8 cellular contexts compared by ENCODE assay signal in the genomic region with DNA sequence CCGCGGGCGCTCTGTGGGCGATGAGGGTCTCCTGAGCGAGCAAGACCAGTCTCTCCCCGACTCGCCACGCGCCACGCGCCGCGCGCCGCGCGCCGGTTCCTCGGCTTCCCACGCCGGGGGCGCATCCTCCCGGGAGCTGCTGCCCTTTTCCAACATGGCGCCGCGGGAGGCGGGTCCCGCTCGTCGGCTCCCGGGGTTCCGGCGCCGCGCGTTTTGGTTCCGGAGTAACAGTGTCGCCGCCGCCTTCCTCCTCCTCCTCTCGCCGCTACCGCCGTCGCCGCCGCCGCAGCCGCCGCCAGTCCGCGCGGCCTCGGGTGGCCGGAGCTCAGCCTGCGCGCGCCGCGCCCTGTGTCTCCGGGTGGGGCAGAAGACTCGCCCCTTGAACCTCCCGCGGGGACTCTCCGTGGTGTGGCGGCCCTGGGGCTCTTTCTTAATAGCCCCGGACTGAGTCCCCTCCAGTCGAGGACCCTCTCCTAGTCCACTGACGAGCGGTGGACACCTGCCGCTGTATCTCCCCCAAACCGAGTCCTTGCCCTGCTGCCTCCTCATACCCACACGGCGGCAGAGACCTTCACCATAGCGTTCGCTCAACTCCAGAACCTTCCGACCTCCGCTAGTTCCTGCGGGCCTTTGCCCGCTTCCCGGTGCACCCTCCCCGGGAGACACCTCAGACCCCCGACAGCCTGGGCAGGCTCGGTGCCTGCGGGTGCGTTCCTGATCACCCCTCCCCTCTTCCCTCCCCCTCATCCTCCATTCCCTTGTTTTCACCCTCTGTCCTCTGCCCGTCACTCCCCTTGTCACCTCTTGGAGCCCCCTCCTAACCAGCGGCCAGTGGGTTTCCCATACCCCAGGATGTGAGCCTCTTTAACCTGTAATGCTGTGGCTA. TPM values are rescaled to one million over a fixed set of nuclear protein-coding genes. Genes with fewer than 3 reads are reported as not detected.
A peak's percentile ranks its signal among the peaks of the same experiment; 100 is the strongest.
DNase-seq lines count a peak whose midpoint lies in the region; ATAC-seq and TF ChIP-seq lines count a peak whose summit lies in the region.

A gene (plus strand): TSS at position 242 of the 886 bp plus-strand sequence. CDS start 633 bp downstream, at position 875.

- no peaks in the 10 kb centered on the region; the same call in 1 of the 2 replicates for H3K36me3 ChIP-seq in ES-I3 (ENCODE audit: insufficient read depth, low read length)

- ATAC-seq in HG02852 (IDR thresholded peaks at IDR 0.05; ENCODE audit: unreplicated experiment) (peak; percentile 47), HG03342 (IDR thresholded peaks at IDR 0.05; ENCODE audit: unreplicated experiment) (no peak)
- peak; percentile 70 for ATAC-seq in activated CD4-positive, alpha-beta T cell treated with anti-CD3 and anti-CD28 coated beads for 36 hours

- H3K4me3 Mint-ChIP-seq in activated CD4-positive, alpha-beta T cell treated with anti-CD3 and anti-CD28 coated beads for 36 hours = peak within 1 kb of the TSS; percentile 82

- peaks cover 3% of the 10 kb centered on the region for H3K36me3 Mint-ChIP-seq in activated CD4-positive, alpha-beta T cell treated with anti-CD3 and anti-CD28 coated beads for 36 hours (ENCODE audit: low read depth)

- H3K9me3 Mint-ChIP-seq in activated CD4-positive, alpha-beta T cell treated with anti-CD3 and anti-CD28 coated beads for 36 hours (ENCODE audit: low read depth) = no peaks in the 10 kb centered on the region

- peak within 1 kb of the TSS; percentile 88 for H3K9ac ChIP-seq in ES-I3 (ENCODE audit: low read depth, low read length)

- POLR2A ChIA-PET in activated CD4-positive, alpha-beta T cell treated with anti-CD3 and anti-CD28 coated beads for 36 hours (lab: Charles Lee) = interaction anchor here (0.7 kb wide), 1 partner anchor 213 kb away, joined by 3 read pairs; no protein-coding TSS in a partner anchor

- no peaks in the 10 kb centered on the region for H3K9me3 ChIP-seq in ES-I3 (ENCODE audit: control insufficient read depth, insufficient read depth, low read length)

- peaks cover under 1% of the 10 kb centered on the region; the same call in 1 of the 2 replicates for H3K4me1 ChIP-seq in ES-I3 (ENCODE audit: insufficient read depth, low read length)

- peaks cover 43% of the 10 kb centered on the region for H3K4me1 Mint-ChIP-seq in activated CD4-positive, alpha-beta T cell treated with anti-CD3 and anti-CD28 coated beads for 36 hours

- CTCF ChIA-PET in activated CD4-positive, alpha-beta T cell treated with anti-CD3 and anti-CD28 coated beads for 36 hours (lab: Charles Lee) = interaction anchor here (0.9 kb wide), 1 partner anchor 10 kb away, joined by 4 read pairs; no protein-coding TSS in a partner anchor

- intact Hi-C loops in activated CD4-positive, alpha-beta T cell treated with anti-CD3 and anti-CD28 coated beads for 36 hours (cut with DNase I, micrococcal nuclease) = loop anchor here (1.0 to 10.0 kb wide), 10 partner anchors 20 to 838 kb away; a partner anchor contains a TSS

- TF ChIP-seq CTCF in choroid plexus epithelial cell (conservative IDR thresholded peaks at IDR 0.05; ENCODE audit: low read depth, low read length) = no peak

- peak within 1 kb of the TSS; percentile 88 for H3K4me3 ChIP-seq in choroid plexus epithelial cell (ENCODE audit: low read depth, low read length)

- H3K27me3 Mint-ChIP-seq in activated CD4-positive, alpha-beta T cell treated with anti-CD3 and anti-CD28 coated beads for 36 hours = no peaks in the 10 kb centered on the region

- peak; percentile 13 for DNase-seq in NCI-H446 treated with DMSO at 0.1 percent for 48 hours (lab: John Stamatoyannopoulos, UW)
- DNase-seq in activated CD4-positive, alpha-beta T cell treated with anti-CD3 and anti-CD28 coated beads for 36 hours = peak; percentile 90
- DNase-seq in choroid plexus epithelial cell (ENCODE audit: low read depth) = peak; percentile 58
- peak; percentile 93 for DNase-seq in left kidney (ENCODE audit: low read depth, low spot score)
- DNase-seq in stimulated activated CD4-positive, alpha-beta T cell treated with anti-CD3 and anti-CD28 coated beads, Interleukin-1b, Interleukin-23, amount 100 ng/mL, for 4 hours (ENCODE audit: low read depth in 2 of 2) = peak; percentile 73 to 82

- peak within 1 kb of the TSS; percentile 95 for H3K27ac Mint-ChIP-seq in activated CD4-positive, alpha-beta T cell treated with anti-CD3 and anti-CD28 coated beads for 36 hours

RNA-seq across cellular contexts. Expression of the gene that starts here (rescaled TPM):
- 10 to 100 TPM; 18.0 to 26.7 TPM for total RNA-seq in activated CD4-positive, alpha-beta T cell treated with anti-CD3 and anti-CD28 coated beads for 36 hours

Comparison
In these comparisons a context has a peak if more than half of its experiments do, and no peak if none do; other contexts are left out.
1. DNase-seq: peak in every context shown above with its lines; median percentile 93 in left kidney; 90 in activated CD4-positive, alpha-beta T cell treated with anti-CD3 and anti-CD28 coated beads for 36 hours; 78 in stimulated activated CD4-positive, alpha-beta T cell treated with anti-CD3 and anti-CD28 coated beads, Interleukin-1b, Interleukin-23, amount 100 ng/mL, for 4 hours; 58 in choroid plexus epithelial cell; 13 in NCI-H446 treated with DMSO at 0.1 percent for 48 hours.